ENCODE assay signal across 10 cellular contexts in genomic region chr1:58573705-58574591, GRCh38. TPM values are rescaled to one million over a fixed set of nuclear protein-coding genes. Genes with fewer than 3 reads are reported as not detected.
A peak's percentile ranks its signal among the peaks of the same experiment; 100 is the strongest.
DNase-seq lines count a peak whose midpoint lies in the region; ATAC-seq, FAIRE-seq and TF ChIP-seq lines count a peak whose summit lies in the region.
"Had no signal": no experiment of that assay in that cellular context is flagged by ENCODE, and none has a peak within 500 bp of the region (broad histone marks: within the 10 kb centered on the region; RNA-seq: fewer than 3 reads in every experiment).

No MANE protein-coding gene starts in this region.

- H3K9me3 ChIP-seq in right atrium auricular region, result no peaks in the 10 kb centered on the region

- no peak overlapping the region for H3K4me3 Mint-ChIP-seq in activated naive CD4-positive, alpha-beta T cell treated with anti-CD3 and anti-CD28 coated beads, Interleukin-2, amount 10 ng/mL, durations not matched to agents 7 days and 5 days

- DNase-seq in stimulated activated CD4-positive, alpha-beta T cell treated with anti-CD3 and anti-CD28 coated beads, Interleukin-12 subunit alpha, Interleukin-12 subunit beta, amount 100 ng/mL, for 48 hours (ENCODE audit: low read depth in 2 of 3, low spot score in 1 of 3), result peak; percentile 17 to 38 (median 28)
- DNase-seq in stimulated activated CD4-positive, alpha-beta T cell treated with anti-CD3 and anti-CD28 coated beads, Interleukin-12 subunit alpha, Interleukin-12 subunit beta, amount 100 ng/mL, for 4 hours, result no peak
- peak; percentile 57 for DNase-seq in activated naive CD4-positive, alpha-beta T cell treated with anti-CD3 and anti-CD28 coated beads, Interleukin-2, amount 10 ng/mL, durations not matched to agents 7 days and 5 days
- peak in 2 of 3 donors; percentile 4 to 5 for DNase-seq in stimulated activated CD4-positive, alpha-beta T cell treated with anti-CD3 and anti-CD28 coated beads, TNF-alpha, amount 100 ng/mL, for 1 hour (ENCODE audit: low read depth in 3 of 3, low spot score in 1 of 3)
- DNase-seq in CD1c-positive myeloid dendritic cell (ENCODE audit: extremely low spot score), result no peak
- no peak for DNase-seq in D721Med (ENCODE audit: insufficient read length, low spot score)
- no peak for DNase-seq in right atrium auricular region (ENCODE audit: low spot score)

- no peak for TF ChIP-seq CTCF in D721Med (IDR thresholded peaks at IDR 0.05; ENCODE audit: insufficient read depth, missing control alignments)
- TF ChIP-seq CTCF in right atrium auricular region (IDR thresholded peaks at IDR 0.05), result no peak

- H3K36me3 Mint-ChIP-seq in activated naive CD4-positive, alpha-beta T cell treated with anti-CD3 and anti-CD28 coated beads, Interleukin-2, amount 10 ng/mL, durations not matched to agents 7 days and 5 days, result no peaks in the 10 kb centered on the region

- no peak for FAIRE-seq in D721Med (lab: Jason Lieb, UNC)
- FAIRE-seq: islet of Langerhans had no signal

- no peak overlapping the region for H3K27ac ChIP-seq in right atrium auricular region

- H3K4me3 ChIP-seq in right atrium auricular region, result no peak overlapping the region

- peaks cover 82% of the 10 kb centered on the region for H3K27me3 Mint-ChIP-seq in activated naive CD4-positive, alpha-beta T cell treated with anti-CD3 and anti-CD28 coated beads, Interleukin-2, amount 10 ng/mL, durations not matched to agents 7 days and 5 days

- H3K27ac Mint-ChIP-seq in activated naive CD4-positive, alpha-beta T cell treated with anti-CD3 and anti-CD28 coated beads, Interleukin-2, amount 10 ng/mL, durations not matched to agents 7 days and 5 days, result peak overlapping the region; percentile 58

- H3K36me3 ChIP-seq in right atrium auricular region, result no peaks in the 10 kb centered on the region

- peaks cover 0 to 16% of the 10 kb centered on the region in 2 donors for H3K4me1 ChIP-seq in right atrium auricular region

- ATAC-seq in HG03280 (IDR thresholded peaks at IDR 0.05; ENCODE audit: unreplicated experiment), result peak; percentile 99

- H3K4me1 Mint-ChIP-seq in activated naive CD4-positive, alpha-beta T cell treated with anti-CD3 and anti-CD28 coated beads, Interleukin-2, amount 10 ng/mL, durations not matched to agents 7 days and 5 days, result peaks cover 27% of the 10 kb centered on the region

- CTCF ChIA-PET in activated naive CD4-positive, alpha-beta T cell treated with anti-CD3 and anti-CD28 coated beads, Interleukin-2, amount 10 ng/mL, durations not matched to agents 7 days and 5 days (lab: Charles Lee), result interaction anchor here (1.3 to 2.6 kb wide), 3 partner anchors 12 to 79 kb away, joined by 3 to 11 read pairs (median 4); no protein-coding TSS in a partner anchor

- H3K27me3 ChIP-seq in right atrium auricular region, result peaks cover 7 to 23% of the 10 kb centered on the region in 2 donors

- no peaks in the 10 kb centered on the region for H3K9me3 Mint-ChIP-seq in activated naive CD4-positive, alpha-beta T cell treated with anti-CD3 and anti-CD28 coated beads, Interleukin-2, amount 10 ng/mL, durations not matched to agents 7 days and 5 days

RNA-seq across cellular contexts. Expression of gene TACSTD2, which starts 3.1 kb away (rescaled TPM):
- total RNA-seq in right atrium auricular region, result under 1 TPM in 1 of 2 donors, not detected in 1; 0.71 TPM
- total RNA-seq: T-helper 2 cell treated with Interferon-gamma antibody and Interleukin-4, amounts not matched to agents 100 ng/mL and 5 ng/mL, for 36 hours had no signal

RNA-seq across cellular contexts. Expression of gene OMA1, which starts 27.4 kb away (rescaled TPM):
- 10 to 100 TPM; 27.0 to 27.3 TPM for total RNA-seq in right atrium auricular region

Comparison
In these comparisons a context has a peak if more than half of its experiments do, and no peak if none do; other contexts are left out.
1. DNase-seq: peak in stimulated activated CD4-positive, alpha-beta T cell treated with anti-CD3 and anti-CD28 coated beads, Interleukin-12 subunit alpha, Interleukin-12 subunit beta, amount 100 ng/mL, for 48 hours (3 of 3), activated naive CD4-positive, alpha-beta T cell treated with anti-CD3 and anti-CD28 coated beads, Interleukin-2, amount 10 ng/mL, durations not matched to agents 7 days and 5 days (single experiment) and stimulated activated CD4-positive, alpha-beta T cell treated with anti-CD3 and anti-CD28 coated beads, TNF-alpha, amount 100 ng/mL, for 1 hour (2 of 3); none in stimulated activated CD4-positive, alpha-beta T cell treated with anti-CD3 and anti-CD28 coated beads, Interleukin-12 subunit alpha, Interleukin-12 subunit beta, amount 100 ng/mL, for 4 hours (single experiment), CD1c-positive myeloid dendritic cell (single experiment), D721Med (single experiment) and right atrium auricular region (single experiment).